In the genomic region with DNA sequence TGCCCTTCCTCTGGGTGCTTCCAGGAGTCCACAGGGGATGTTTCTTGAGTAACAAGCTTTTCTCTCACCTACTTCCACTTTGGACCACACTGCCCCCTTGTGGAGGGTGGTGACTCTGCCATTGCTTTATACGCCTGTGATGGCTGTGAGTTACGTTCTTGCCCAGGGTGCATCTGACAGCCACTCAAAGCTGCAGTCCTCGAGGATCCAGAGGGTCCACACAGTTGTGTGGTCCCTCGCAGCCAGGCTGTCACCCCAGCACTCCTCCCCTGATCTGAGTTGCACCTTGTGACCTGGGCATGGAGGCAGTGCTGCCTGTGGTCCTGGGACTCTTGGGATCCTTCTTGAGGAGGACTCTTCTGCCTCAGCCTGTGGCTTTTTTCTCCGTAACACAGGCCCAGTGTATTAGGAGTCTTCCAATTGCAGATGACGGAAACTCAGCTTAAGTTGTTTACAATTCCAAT, we compare ENCODE assay signal across 1 cellular context.
TF ChIP-seq lines count a peak whose summit lies in the region.

No MANE protein-coding gene starts in this region.

TF ChIP-seq in H1, 55 proteins besides CTCF, POLR2A, EP300 and RAD21:
- 0 out of 2 replicates have a peak, but pooled peaks have one; percentile 15 for TF ChIP-seq JUND (IDR thresholded peaks at IDR 0.05; ENCODE audit: low read length)
- 0 out of 2 replicates have a peak, but pooled peaks have one; percentile 4 for TF ChIP-seq JUN (IDR thresholded peaks at IDR 0.05; ENCODE audit: low read depth, low read length)
- peak; percentile 77 for TF ChIP-seq YY1 (IDR thresholded peaks at IDR 0.05; ENCODE audit: low read depth, low read length)
- TF ChIP-seq, protein P1, sequence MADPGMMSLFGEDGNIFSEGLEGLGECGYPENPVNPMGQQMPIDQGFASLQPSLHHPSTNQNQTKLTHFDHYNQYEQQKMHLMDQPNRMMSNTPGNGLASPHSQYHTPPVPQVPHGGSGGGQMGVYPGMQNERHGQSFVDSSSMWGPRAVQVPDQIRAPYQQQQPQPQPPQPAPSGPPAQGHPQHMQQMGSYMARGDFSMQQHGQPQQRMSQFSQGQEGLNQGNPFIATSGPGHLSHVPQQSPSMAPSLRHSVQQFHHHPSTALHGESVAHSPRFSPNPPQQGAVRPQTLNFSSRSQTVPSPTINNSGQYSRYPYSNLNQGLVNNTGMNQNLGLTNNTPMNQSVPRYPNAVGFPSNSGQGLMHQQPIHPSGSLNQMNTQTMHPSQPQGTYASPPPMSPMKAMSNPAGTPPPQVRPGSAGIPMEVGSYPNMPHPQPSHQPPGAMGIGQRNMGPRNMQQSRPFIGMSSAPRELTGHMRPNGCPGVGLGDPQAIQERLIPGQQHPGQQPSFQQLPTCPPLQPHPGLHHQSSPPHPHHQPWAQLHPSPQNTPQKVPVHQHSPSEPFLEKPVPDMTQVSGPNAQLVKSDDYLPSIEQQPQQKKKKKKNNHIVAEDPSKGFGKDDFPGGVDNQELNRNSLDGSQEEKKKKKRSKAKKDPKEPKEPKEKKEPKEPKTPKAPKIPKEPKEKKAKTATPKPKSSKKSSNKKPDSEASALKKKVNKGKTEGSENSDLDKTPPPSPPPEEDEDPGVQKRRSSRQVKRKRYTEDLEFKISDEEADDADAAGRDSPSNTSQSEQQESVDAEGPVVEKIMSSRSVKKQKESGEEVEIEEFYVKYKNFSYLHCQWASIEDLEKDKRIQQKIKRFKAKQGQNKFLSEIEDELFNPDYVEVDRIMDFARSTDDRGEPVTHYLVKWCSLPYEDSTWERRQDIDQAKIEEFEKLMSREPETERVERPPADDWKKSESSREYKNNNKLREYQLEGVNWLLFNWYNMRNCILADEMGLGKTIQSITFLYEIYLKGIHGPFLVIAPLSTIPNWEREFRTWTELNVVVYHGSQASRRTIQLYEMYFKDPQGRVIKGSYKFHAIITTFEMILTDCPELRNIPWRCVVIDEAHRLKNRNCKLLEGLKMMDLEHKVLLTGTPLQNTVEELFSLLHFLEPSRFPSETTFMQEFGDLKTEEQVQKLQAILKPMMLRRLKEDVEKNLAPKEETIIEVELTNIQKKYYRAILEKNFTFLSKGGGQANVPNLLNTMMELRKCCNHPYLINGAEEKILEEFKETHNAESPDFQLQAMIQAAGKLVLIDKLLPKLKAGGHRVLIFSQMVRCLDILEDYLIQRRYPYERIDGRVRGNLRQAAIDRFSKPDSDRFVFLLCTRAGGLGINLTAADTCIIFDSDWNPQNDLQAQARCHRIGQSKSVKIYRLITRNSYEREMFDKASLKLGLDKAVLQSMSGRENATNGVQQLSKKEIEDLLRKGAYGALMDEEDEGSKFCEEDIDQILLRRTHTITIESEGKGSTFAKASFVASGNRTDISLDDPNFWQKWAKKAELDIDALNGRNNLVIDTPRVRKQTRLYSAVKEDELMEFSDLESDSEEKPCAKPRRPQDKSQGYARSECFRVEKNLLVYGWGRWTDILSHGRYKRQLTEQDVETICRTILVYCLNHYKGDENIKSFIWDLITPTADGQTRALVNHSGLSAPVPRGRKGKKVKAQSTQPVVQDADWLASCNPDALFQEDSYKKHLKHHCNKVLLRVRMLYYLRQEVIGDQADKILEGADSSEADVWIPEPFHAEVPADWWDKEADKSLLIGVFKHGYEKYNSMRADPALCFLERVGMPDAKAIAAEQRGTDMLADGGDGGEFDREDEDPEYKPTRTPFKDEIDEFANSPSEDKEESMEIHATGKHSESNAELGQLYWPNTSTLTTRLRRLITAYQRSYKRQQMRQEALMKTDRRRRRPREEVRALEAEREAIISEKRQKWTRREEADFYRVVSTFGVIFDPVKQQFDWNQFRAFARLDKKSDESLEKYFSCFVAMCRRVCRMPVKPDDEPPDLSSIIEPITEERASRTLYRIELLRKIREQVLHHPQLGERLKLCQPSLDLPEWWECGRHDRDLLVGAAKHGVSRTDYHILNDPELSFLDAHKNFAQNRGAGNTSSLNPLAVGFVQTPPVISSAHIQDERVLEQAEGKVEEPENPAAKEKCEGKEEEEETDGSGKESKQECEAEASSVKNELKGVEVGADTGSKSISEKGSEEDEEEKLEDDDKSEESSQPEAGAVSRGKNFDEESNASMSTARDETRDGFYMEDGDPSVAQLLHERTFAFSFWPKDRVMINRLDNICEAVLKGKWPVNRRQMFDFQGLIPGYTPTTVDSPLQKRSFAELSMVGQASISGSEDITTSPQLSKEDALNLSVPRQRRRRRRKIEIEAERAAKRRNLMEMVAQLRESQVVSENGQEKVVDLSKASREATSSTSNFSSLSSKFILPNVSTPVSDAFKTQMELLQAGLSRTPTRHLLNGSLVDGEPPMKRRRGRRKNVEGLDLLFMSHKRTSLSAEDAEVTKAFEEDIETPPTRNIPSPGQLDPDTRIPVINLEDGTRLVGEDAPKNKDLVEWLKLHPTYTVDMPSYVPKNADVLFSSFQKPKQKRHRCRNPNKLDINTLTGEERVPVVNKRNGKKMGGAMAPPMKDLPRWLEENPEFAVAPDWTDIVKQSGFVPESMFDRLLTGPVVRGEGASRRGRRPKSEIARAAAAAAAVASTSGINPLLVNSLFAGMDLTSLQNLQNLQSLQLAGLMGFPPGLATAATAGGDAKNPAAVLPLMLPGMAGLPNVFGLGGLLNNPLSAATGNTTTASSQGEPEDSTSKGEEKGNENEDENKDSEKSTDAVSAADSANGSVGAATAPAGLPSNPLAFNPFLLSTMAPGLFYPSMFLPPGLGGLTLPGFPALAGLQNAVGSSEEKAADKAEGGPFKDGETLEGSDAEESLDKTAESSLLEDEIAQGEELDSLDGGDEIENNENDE (IDR thresholded peaks at IDR 0.05; ENCODE audit: insufficient replicate concordance, low read length) = no peak
- TF ChIP-seq PHF8 (conservative IDR thresholded peaks at IDR 0.05; ENCODE audit: low read depth, low read length) = no peak
- TF ChIP-seq CREB1 (IDR thresholded peaks at IDR 0.05) = peak; percentile 50; the same call in 1 of the 2 replicates
- 0 out of 2 replicates have a peak, but pooled peaks have one; percentile 10 for TF ChIP-seq BACH1 (IDR thresholded peaks at IDR 0.05; ENCODE audit: low read length)
